8 cellular contexts compared by ENCODE assay signal in genomic region chr19:45164577-45165335, GRCh38. TPM values are rescaled to one million over a fixed set of nuclear protein-coding genes. Genes with fewer than 3 reads are reported as not detected.
DNase-seq lines count a peak whose midpoint lies in the region; ATAC-seq and TF ChIP-seq lines count a peak whose summit lies in the region.

No MANE protein-coding gene starts in this region.

- ATAC-seq in GM21529 (IDR thresholded peaks at IDR 0.05; ENCODE audit: unreplicated experiment): peak; percentile 78
- peak; percentile 82 to 93 for ATAC-seq in activated T-cell treated with anti-CD3 and anti-CD28 coated beads, Interleukin-2, amount 50 U/mL, for 4 hours

- H3K4me1 Mint-ChIP-seq in activated T-cell treated with anti-CD3 and anti-CD28 coated beads, Interleukin-2, amount 50 U/mL, for 4 hours (ENCODE audit: low read depth): peaks cover 24% of the 10 kb centered on the region

- H3K4me2 ChIP-seq in DOHH2 (ENCODE audit: low read length): peak overlapping the region; percentile 21; the same call in 1 of the 2 replicates

- no peaks in the 10 kb centered on the region for H3K9me3 ChIP-seq in DOHH2 (ENCODE audit: control insufficient read depth, insufficient read depth, low read length)
- no peaks in the 10 kb centered on the region for H3K9me3 ChIP-seq in right atrium auricular region

- H3K9me2 ChIP-seq in DOHH2 (replicated peaks; ENCODE audit: control insufficient read depth, low read length): no peaks in the 10 kb centered on the region

- H3K4me1 ChIP-seq in DOHH2 (ENCODE audit: control insufficient read depth, low read length) (peaks cover 14% of the 10 kb centered on the region), right atrium auricular region (peaks cover 0 to 32% of the 10 kb centered on the region in 2 donors)

- H3K9me3 Mint-ChIP-seq in activated T-cell treated with anti-CD3 and anti-CD28 coated beads, Interleukin-2, amount 50 U/mL, for 4 hours: no peaks in the 10 kb centered on the region

- DNase-seq in NB4 (ENCODE audit: low read depth): peak; percentile 88
- no peak for DNase-seq in activated T-cell treated with anti-CD3 and anti-CD28 coated beads, Interleukin-2, amount 50 U/mL, for 4 hours
- DNase-seq in right atrium auricular region (ENCODE audit: low spot score): peak; percentile 67
- DNase-seq in stimulated activated CD4-positive, alpha-beta T cell treated with anti-CD3 and anti-CD28 coated beads, Interleukin-4, amount 100 ng/mL, for 24 hours: peak; percentile 67
- no peak for DNase-seq in coronary artery (ENCODE audit: low spot score)
- no peak for DNase-seq in NCI-H2029 (lab: John Stamatoyannopoulos, UW)

- H3K27me3 Mint-ChIP-seq in activated T-cell treated with anti-CD3 and anti-CD28 coated beads, Interleukin-2, amount 50 U/mL, for 4 hours (ENCODE audit: low read depth): peaks cover 2% of the 10 kb centered on the region

- no peak overlapping the region for H3K27ac ChIP-seq in DOHH2 (ENCODE audit: low read depth, low read length)
- H3K27ac ChIP-seq in right atrium auricular region: no peak overlapping the region
- no peak overlapping the region for H3K27ac ChIP-seq in coronary artery

- no peaks in the 10 kb centered on the region for H3F3A ChIP-seq in DOHH2 (ENCODE audit: control insufficient read depth, insufficient read depth)

- TF ChIP-seq CTCF in DOHH2 (IDR thresholded peaks at IDR 0.05; ENCODE audit: low read depth, low read length, poor library complexity, severe bottlenecking) (no peak), NB4 (IDR thresholded peaks at IDR 0.05; ENCODE audit: low read depth, low read length) (no peak), right atrium auricular region (IDR thresholded peaks at IDR 0.05) (no peak), coronary artery (IDR thresholded peaks at IDR 0.05) (no peak)

- no peaks in the 10 kb centered on the region for H4K20me1 ChIP-seq in DOHH2 (ENCODE audit: control insufficient read depth, insufficient read depth, low read depth, low read length)

- H3K36me3 Mint-ChIP-seq in activated T-cell treated with anti-CD3 and anti-CD28 coated beads, Interleukin-2, amount 50 U/mL, for 4 hours (ENCODE audit: insufficient read depth): no peaks in the 10 kb centered on the region

- H3K79me2 ChIP-seq in DOHH2 (ENCODE audit: control insufficient read depth, low read length): no peaks in the 10 kb centered on the region

- H3K27me3 ChIP-seq in DOHH2 (ENCODE audit: control insufficient read depth, low read length) (peaks cover 6% of the 10 kb centered on the region; the same call in 1 of the 2 replicates), right atrium auricular region (no peaks in the 10 kb centered on the region)

- H3K36me3 ChIP-seq in DOHH2 (ENCODE audit: control insufficient read depth, low read length) (no peaks in the 10 kb centered on the region), right atrium auricular region (no peaks in the 10 kb centered on the region)

- TF ChIP-seq POLR2A in NB4 (IDR thresholded peaks at IDR 0.05; ENCODE audit: extremely low read depth, insufficient read length): no peak

- H3K4me3 Mint-ChIP-seq in activated T-cell treated with anti-CD3 and anti-CD28 coated beads, Interleukin-2, amount 50 U/mL, for 4 hours: no peak overlapping the region

- H3K4me3 ChIP-seq in DOHH2 (ENCODE audit: low read length): no peak overlapping the region
- no peak overlapping the region for H3K4me3 ChIP-seq in NB4 (ENCODE audit: low read depth, low read length)
- H3K4me3 ChIP-seq in right atrium auricular region: no peak overlapping the region
- H3K4me3 ChIP-seq in coronary artery: no peak overlapping the region

RNA-seq across cellular contexts. Expression of gene NKPD1, which starts 4.0 kb away (rescaled TPM):
- under 1 TPM; 0.30 to 0.45 (median 0.33) TPM for total RNA-seq in activated T-cell treated with anti-CD3 and anti-CD28 coated beads, Interleukin-2, amount 50 U/mL, for 4 hours
- total RNA-seq in right atrium auricular region: under 1 TPM; 0.16 to 0.22 TPM

RNA-seq across cellular contexts. Expression of gene TRAPPC6A, which starts 13.3 kb away (rescaled TPM):
- 10 to 100 TPM in 1 of 3 donors, 1 to 10 TPM in 2; 8.5 to 11.5 (median 9.1) TPM for total RNA-seq in activated T-cell treated with anti-CD3 and anti-CD28 coated beads, Interleukin-2, amount 50 U/mL, for 4 hours
- 10 to 100 TPM; 17.9 to 22.8 TPM for total RNA-seq in right atrium auricular region

RNA-seq across cellular contexts. Expression of gene BLOC1S3, which starts 13.8 kb away (rescaled TPM):
- total RNA-seq in activated T-cell treated with anti-CD3 and anti-CD28 coated beads, Interleukin-2, amount 50 U/mL, for 4 hours: 10 to 100 TPM; 12.3 to 15.5 (median 14.5) TPM
- total RNA-seq in right atrium auricular region: 1 to 10 TPM; 5.0 to 5.6 TPM

Comparison
In these comparisons a context has a peak if more than half of its experiments do, and no peak if none do; other contexts are left out.
1. DNase-seq: peak in NB4 (single experiment), right atrium auricular region (single experiment) and stimulated activated CD4-positive, alpha-beta T cell treated with anti-CD3 and anti-CD28 coated beads, Interleukin-4, amount 100 ng/mL, for 24 hours (single experiment); none in activated T-cell treated with anti-CD3 and anti-CD28 coated beads, Interleukin-2, amount 50 U/mL, for 4 hours (single experiment), coronary artery (single experiment) and NCI-H2029 (single experiment).